In the genomic region with DNA sequence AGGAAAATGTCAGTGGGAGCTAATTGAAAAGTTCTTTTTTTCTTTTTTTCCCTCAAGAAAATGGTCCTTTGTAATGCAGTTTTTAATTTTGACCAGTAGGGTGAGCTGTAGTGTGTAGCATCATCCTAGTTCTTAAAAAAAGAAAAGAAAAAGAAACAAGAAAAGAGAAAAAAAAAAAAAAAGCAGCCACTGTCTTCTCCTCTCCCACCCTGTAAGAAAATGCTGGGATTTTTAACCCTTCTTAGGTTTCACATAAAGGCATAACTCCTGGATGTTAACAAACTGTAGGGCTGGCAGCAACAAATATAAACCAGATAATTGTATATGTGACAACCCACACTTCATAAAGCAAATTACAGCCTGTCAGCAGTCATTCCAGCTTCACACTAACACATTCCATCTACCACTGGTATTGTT, we compare ENCODE assay signal across 8 cellular contexts.
A peak's percentile ranks its signal among the peaks of the same experiment; 100 is the strongest.
DNase-seq lines count a peak whose midpoint lies in the region; ATAC-seq and TF ChIP-seq lines count a peak whose summit lies in the region.

No MANE protein-coding gene starts in this region.

- H3K36me3 Mint-ChIP-seq in progenitor cell of endocrine pancreas (ENCODE audit: insufficient read depth) = no peaks in the 10 kb centered on the region

- H3K27me3 Mint-ChIP-seq in progenitor cell of endocrine pancreas = peaks cover 14% of the 10 kb centered on the region

- H3K36me3 ChIP-seq in Peyer's patch = no peaks in the 10 kb centered on the region

- H3K9me3 Mint-ChIP-seq in progenitor cell of endocrine pancreas (ENCODE audit: low read depth) = no peaks in the 10 kb centered on the region

- H3K27ac ChIP-seq in Peyer's patch = no peak overlapping the region

- no peak for ATAC-seq in HG02763 (IDR thresholded peaks at IDR 0.05; ENCODE audit: unreplicated experiment)

- H3K4me3 ChIP-seq in Peyer's patch = no peak overlapping the region
- H3K4me3 ChIP-seq in epithelial cell of proximal tubule (ENCODE audit: low read depth, low read length) = no peak overlapping the region

- no peaks in the 10 kb centered on the region for H3K27me3 ChIP-seq in Peyer's patch

- no peaks in the 10 kb centered on the region for H3K9me3 ChIP-seq in Peyer's patch

- no peaks in the 10 kb centered on the region for H3K4me1 ChIP-seq in Peyer's patch

- no peak for TF ChIP-seq POLR2A in Peyer's patch (IDR thresholded peaks at IDR 0.05)

- DNase-seq in AG09319 (ENCODE audit: extremely low read depth, low read depth) = peak; percentile 7
- peak; percentile 31 for DNase-seq in GM13977 (ENCODE audit: low spot score)
- DNase-seq in Peyer's patch = no peak
- no peak for DNase-seq in epithelial cell of proximal tubule (ENCODE audit: low read depth)
- DNase-seq in progenitor cell of endocrine pancreas (ENCODE audit: low spot score, unreplicated experiment) = no peak
- DNase-seq in cerebellum (ENCODE audit: low spot score) = no peak
- no peak for DNase-seq in UCSD-AML1 (lab: John Stamatoyannopoulos, UW; ENCODE audit: unreplicated experiment)

- in situ Hi-C loops in GM13977 (cut with MboI; ENCODE audit: low pct_unique_long_range_greater_than_20kb, low sequenced_read_pairs, unreplicated experiment) = no loop called here

- H3K27ac Mint-ChIP-seq in progenitor cell of endocrine pancreas = no peak overlapping the region

- peak; percentile 55 for TF ChIP-seq CTCF in AG09319 (IDR thresholded peaks at IDR 0.05; ENCODE audit: low read depth, low read length)
- TF ChIP-seq CTCF in GM13977 (IDR thresholded peaks at IDR 0.05; ENCODE audit: extremely low read depth, insufficient read depth, missing control alignments) = peak; percentile 71
- TF ChIP-seq CTCF in Peyer's patch (IDR thresholded peaks at IDR 0.05) = peak; percentile 38 to 71 (median 66)
- peak; percentile 64 for TF ChIP-seq CTCF in epithelial cell of proximal tubule (conservative IDR thresholded peaks at IDR 0.05; ENCODE audit: low read depth, low read length)
- peak; percentile 71 for TF ChIP-seq CTCF in progenitor cell of endocrine pancreas (IDR thresholded peaks at IDR 0.05; ENCODE audit: unreplicated experiment)

- H3K4me1 Mint-ChIP-seq in progenitor cell of endocrine pancreas (ENCODE audit: low read depth) = no peaks in the 10 kb centered on the region

- H3K4me3 Mint-ChIP-seq in progenitor cell of endocrine pancreas (ENCODE audit: low read depth) = no peak overlapping the region

Comparison
In these comparisons a context has a peak if more than half of its experiments do, and no peak if none do; other contexts are left out.
1. DNase-seq: peak in AG09319 (single experiment) and GM13977 (single experiment); none in Peyer's patch (0 of 3), epithelial cell of proximal tubule (single experiment), progenitor cell of endocrine pancreas (single experiment), cerebellum (single experiment) and UCSD-AML1 (single experiment).
2. Peak in every context shown above with its lines, with median percentiles within 50 percentile points of each other: CTCF ChIP-seq.